Comparison of ENCODE assay signal across 8 cellular contexts in the genomic region with DNA sequence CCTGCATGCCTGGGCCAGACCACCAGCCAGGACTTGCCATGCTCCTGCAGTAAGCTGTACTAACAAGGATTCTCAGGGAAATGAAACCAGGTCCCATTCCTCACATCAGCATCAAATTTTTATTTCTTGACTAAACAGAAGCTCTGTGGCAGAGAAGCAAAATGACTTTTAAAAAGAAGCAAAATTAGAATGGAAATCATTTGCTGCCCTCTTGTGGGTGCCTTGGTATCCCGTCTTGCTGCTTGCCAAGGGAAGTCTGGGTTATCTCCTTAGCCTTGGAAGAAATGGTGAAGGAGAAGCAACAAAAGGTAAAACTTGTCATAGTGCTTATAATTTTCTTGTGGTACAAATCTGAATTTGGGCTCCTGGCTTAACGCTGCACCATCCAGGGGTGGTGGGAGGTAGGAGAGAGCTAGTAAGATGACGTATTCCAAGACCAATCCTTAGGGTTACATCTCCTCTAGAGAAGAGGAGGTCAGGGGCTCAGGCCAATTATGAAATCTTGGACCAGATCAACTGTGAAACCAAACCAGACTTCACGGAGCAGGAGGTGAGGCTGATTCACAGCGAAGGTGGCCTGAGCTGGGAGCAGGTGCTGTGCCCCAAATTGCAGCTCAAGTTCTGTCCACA.
DNase-seq lines count a peak whose midpoint lies in the region; ATAC-seq, FAIRE-seq and TF ChIP-seq lines count a peak whose summit lies in the region.

No MANE protein-coding gene starts in this region.

- DNase-seq in GM06990 (ENCODE audit: extremely low read depth, insufficient read length) (no peak), NCI-H2107 (lab: John Stamatoyannopoulos, UW) (peak; percentile 1), cerebellar cortex (ENCODE audit: low spot score) (peak; percentile 61), non-pigmented ciliary epithelial cell (ENCODE audit: low read depth) (peak; percentile 22), transverse colon (no peak), sciatic nerve (ENCODE audit: low spot score) (no peak)

- no peak for TF ChIP-seq EP300 in transverse colon (IDR thresholded peaks at IDR 0.05; ENCODE audit: low read depth)

- no peak overlapping the region for H3K27ac ChIP-seq in transverse colon

- in situ Hi-C loops in transverse colon (cut with MboI; ENCODE audit: low pct_ligation_motif_present in 1 of 4, low pct_unique_long_range_greater_than_20kb in 1 of 4, low sequenced_read_pairs in 3 of 4): no loop called here

- intact Hi-C loops in transverse colon (cut with DNase I; ENCODE audit: low total_unique reads): no loop called here
- intact Hi-C loops in sciatic nerve (cut with DNase I): no loop called here

- whole genome bisulfite sequencing in transverse colon (ENCODE audit: low coverage in 1 of 2), 2 donors: 46% methylated on average over 5 of the region's 5 CpGs; no CpG with 5 or more reads in 1 of the 2 donors

- TF ChIP-seq POLR2A in transverse colon (IDR thresholded peaks at IDR 0.05): no peak

- H3K9me3 ChIP-seq in transverse colon: no peaks in the 10 kb centered on the region

- ATAC-seq in HG03571 (IDR thresholded peaks at IDR 0.05; ENCODE audit: unreplicated experiment) (no peak), sciatic nerve (no peak)

- H3K36me3 ChIP-seq in GM06990 (ENCODE audit: control insufficient read depth, insufficient read depth, low read length): no peaks in the 10 kb centered on the region
- no peaks in the 10 kb centered on the region for H3K36me3 ChIP-seq in transverse colon

- FAIRE-seq in A204.1 (lab: Jason Lieb, UNC): peak; percentile 68

- no peaks in the 10 kb centered on the region for H3K4me1 ChIP-seq in transverse colon

- peak; percentile 48 for TF ChIP-seq CTCF in GM06990 (IDR thresholded peaks at IDR 0.05; ENCODE audit: insufficient read depth, low read length, poor library complexity, severe bottlenecking)
- TF ChIP-seq CTCF in transverse colon (IDR thresholded peaks at IDR 0.05): peak in 1 of 5 experiments; percentile 8

- H3K27me3 ChIP-seq in GM06990 (replicated peaks; ENCODE audit: control insufficient read depth, insufficient read depth, low read length) (no peaks in the 10 kb centered on the region; the same call in 1 of the 2 replicates), transverse colon (no peaks in the 10 kb centered on the region)

- H3K4me3 ChIP-seq in GM06990 (replicated peaks; ENCODE audit: low read depth, low read length) (no peak overlapping the region), transverse colon (no peak overlapping the region)

Comparison
In these comparisons a context has a peak if more than half of its experiments do, and no peak if none do; other contexts are left out.
1. DNase-seq: peak in NCI-H2107 (single experiment), cerebellar cortex (single experiment) and non-pigmented ciliary epithelial cell (single experiment); none in GM06990 (single experiment), transverse colon (single experiment) and sciatic nerve (single experiment).